ENCODE assay signal across 8 cellular contexts in genomic region chr4:70687821-70688794, GRCh38. TPM values are rescaled to one million over a fixed set of nuclear protein-coding genes. Genes with fewer than 3 reads are reported as not detected.
DNase-seq lines count a peak whose midpoint lies in the region; ATAC-seq, FAIRE-seq and TF ChIP-seq lines count a peak whose summit lies in the region.

Gene UTP3, plus strand, starts transcription at chr4:70688532. Its CDS starts 146 bp downstream, at chr4:70688678.

- ATAC-seq in GM19351 (IDR thresholded peaks at IDR 0.05; ENCODE audit: unreplicated experiment), result peak; percentile 86
- peak; percentile 88 for ATAC-seq in HG03558 (IDR thresholded peaks at IDR 0.05; ENCODE audit: extremely low read depth, unreplicated experiment)
- ATAC-seq in HepG2, result peak; percentile 95

- H3K4me3 ChIP-seq in HepG2 (replicated peaks in 1 of 3; ENCODE audit: insufficient read depth in 1 of 3, low read depth in 2 of 3, low read length in 3 of 3), result peak within 1 kb of the TSS; percentile 83 to 94 (median 86)

- peak; percentile 83 to 90 for TF ChIP-seq POLR2A in HepG2 (IDR thresholded peaks at IDR 0.05; ENCODE audit: insufficient read depth in 1 of 2, low read depth in 2 of 2, low read length in 2 of 2)

- peaks cover 0 to 3% (median 2%) of the 10 kb centered on the region in 3 donors for H3K27me3 Mint-ChIP-seq in CD14-positive monocyte (ENCODE audit: low read depth in 3 of 3)

- H3K36me3 Mint-ChIP-seq in CD14-positive monocyte, result peaks cover 2 to 13% of the 10 kb centered on the region in 2 donors

- peak; percentile 99 for FAIRE-seq in HepG2 (lab: Jason Lieb, UNC)

- H3K27ac Mint-ChIP-seq in CD14-positive monocyte, result peak within 1 kb of the TSS; percentile 89 to 99 (median 98)

- H4K20me1 ChIP-seq in HepG2 (ENCODE audit: insufficient read depth, low read length), result no peaks in the 10 kb centered on the region

- TSS peak; percentile 99 for BruUV-seq in HepG2 (replicated peaks; lab: Mats Ljungman, UMichigan)

- TF ChIP-seq CTCF in CD14-positive monocyte (IDR thresholded peaks at IDR 0.05), result peak; percentile 96
- TF ChIP-seq CTCF in HepG2 (CRISPR knock-in tag; IDR thresholded peaks at IDR 0.05), result peak; percentile 98

- peak within 1 kb of the TSS; percentile 83 for H3K9ac ChIP-seq in HepG2 (ENCODE audit: insufficient read depth, low read depth, low read length)

- peak; percentile 60 for TF ChIP-seq RAD21 in HepG2 (CRISPR knock-in tag; IDR thresholded peaks at IDR 0.05)

- peak within 1 kb of the TSS; percentile 82 for H3K4me2 ChIP-seq in HepG2 (ENCODE audit: low read depth, low read length)

- POLR2A ChIA-PET in HepG2 (lab: Yijun Ruan, JAX), result interaction anchor here (0.8 to 6.8 kb wide), 2 partner anchors 11 to 16 kb away, joined by 3 to 75 read pairs; no protein-coding TSS in a partner anchor

- intact Hi-C loops in CD14-positive monocyte (cut with micrococcal nuclease), result loop anchor here (2.0 to 10.0 kb wide), 3 partner anchors 17 to 157 kb away; partner anchors contain the start of gene GRSF1 (in 1 of the 2)
- intact Hi-C loops in HepG2 (cut with micrococcal nuclease; ENCODE audit: unreplicated experiment), result loop anchor here (1.0 to 10.0 kb wide), 5 partner anchors 16 to 217 kb away; partner anchors contain the start of gene MOB1B

- H3K36me3 ChIP-seq in HepG2 (replicated peaks in 1 of 2; ENCODE audit: control insufficient read depth in 1 of 2, insufficient read depth in 2 of 2, low read length in 2 of 2), result no peaks in the 10 kb centered on the region

- in situ Hi-C loops in HepG2 (cut with HindIII; ENCODE audit: extremely low pct_ligation_motif_present, low pct_unique_long_range_greater_than_20kb), result no loop called here

- H3K9me3 ChIP-seq in HepG2 (ENCODE audit: low read length), result no peaks in the 10 kb centered on the region

- H3K9me3 Mint-ChIP-seq in CD14-positive monocyte, result no peaks in the 10 kb centered on the region

- DNase-seq in CD14-positive monocyte (ENCODE audit: low spot score) (peak; percentile 94), NCI-H748 treated with DMSO at 0.1 percent for 48 hours (lab: John Stamatoyannopoulos, UW) (peak; percentile 78), dermis blood vessel endothelial cell (peak; percentile 98), HepG2 (ENCODE audit: low spot score) (peak; percentile 98)
- DNase-seq in activated CD4-positive, alpha-beta T cell treated with anti-CD3 and anti-CD28 coated beads, Interleukin-2, amount 50 U/mL, for 4 hours, result peak; percentile 93
- DNase-seq in stimulated activated CD4-positive, alpha-beta T cell treated with anti-CD3 and anti-CD28 coated beads, Interleukin-4, amount 100 ng/mL, for 24 hours, result peak; percentile 96

- H3K27ac ChIP-seq in HepG2 (ENCODE audit: extremely low read length, insufficient read depth, low read length), result peak within 1 kb of the TSS; percentile 86

- H3K27me3 ChIP-seq in HepG2 (ENCODE audit: control insufficient read depth in 1 of 2, insufficient read depth in 2 of 2, low read length in 2 of 2), result no peaks in the 10 kb centered on the region; a peak in 1 of 5 replicates

- WGBS in HepG2 (ENCODE audit: low lambda C conversion rate), result 2% methylated on average over 36 of the region's 70 CpGs

- peaks cover 25% of the 10 kb centered on the region for H3K4me1 ChIP-seq in HepG2 (ENCODE audit: insufficient read depth, low read length)

- TF ChIP-seq EP300 in HepG2 (IDR thresholded peaks at IDR 0.05; ENCODE audit: low read depth in 2 of 2, low read length in 2 of 2) (no peak; a peak in 1 of 4 replicates), HepG2 (CRISPR knock-in tag; IDR thresholded peaks at IDR 0.05; ENCODE audit: borderline replicate concordance) (no peak; the same call in 1 of the 2 replicates)

- peaks cover 29% of the 10 kb centered on the region for H3K79me2 ChIP-seq in HepG2 (ENCODE audit: insufficient read depth, low read length)

- peak within 1 kb of the TSS; percentile 61 for H2AFZ ChIP-seq in HepG2 (ENCODE audit: low read length)

- CTCF ChIA-PET in HepG2 (lab: Yijun Ruan, JAX; ENCODE audit: low intra/inter-chr PET ratio, low total read pairs), result interaction anchor here (1.1 to 1.6 kb wide), 2 partner anchors 16 to 36 kb away, joined by 3 to 8 read pairs; no protein-coding TSS in a partner anchor

- peak within 1 kb of the TSS; percentile 95 to 98 for H3K4me3 Mint-ChIP-seq in CD14-positive monocyte

- H3K4me1 Mint-ChIP-seq in CD14-positive monocyte, result peaks cover 38% of the 10 kb centered on the region

TF ChIP-seq in HepG2, 621 proteins besides CTCF, POLR2A, EP300 and RAD21 (continues in another document):
- TF ChIP-seq ZNF30 (CRISPR knock-in tag; IDR thresholded peaks at IDR 0.05), result no peak
- peak; percentile 62; the same call in 1 of the 2 replicates for TF ChIP-seq SP2 (CRISPR knock-in tag; IDR thresholded peaks at IDR 0.05)
- peak; percentile 91 for TF ChIP-seq CREM (IDR thresholded peaks at IDR 0.05)
- no peak for TF ChIP-seq CREM (CRISPR knock-in tag; IDR thresholded peaks at IDR 0.05)
- TF ChIP-seq NR3C1 (CRISPR knock-in tag; IDR thresholded peaks at IDR 0.05), result no peak
- peak; percentile 87; the same call in 1 of the 2 replicates for TF ChIP-seq ZMAT3 (CRISPR knock-in tag; conservative IDR thresholded peaks at IDR 0.05)
- no peak for TF ChIP-seq ZNF251 (CRISPR knock-in tag; IDR thresholded peaks at IDR 0.05)
- peak; percentile 98 for TF ChIP-seq KDM2A (CRISPR knock-in tag; IDR thresholded peaks at IDR 0.05; ENCODE audit: borderline replicate concordance, low read depth)
- TF ChIP-seq RARG (CRISPR knock-in tag; IDR thresholded peaks at IDR 0.05; ENCODE audit: low read depth), result 0 out of 2 replicates have a peak, but pooled peaks have one; percentile 34
- TF ChIP-seq ZNF138 (CRISPR knock-in tag; IDR thresholded peaks at IDR 0.05; ENCODE audit: low read depth), result no peak
- TF ChIP-seq ADNP (CRISPR knock-in tag; IDR thresholded peaks at IDR 0.05), result no peak
- peak; percentile 38 for TF ChIP-seq ZNF317 (CRISPR knock-in tag; IDR thresholded peaks at IDR 0.05)
- TF ChIP-seq NR1H2 (CRISPR knock-in tag; IDR thresholded peaks at IDR 0.05; ENCODE audit: borderline replicate concordance, low read depth), result no peak
- peak; percentile 58; the same call in 1 of the 2 replicates for TF ChIP-seq NCOR1 (IDR thresholded peaks at IDR 0.05; ENCODE audit: borderline replicate concordance, low read length)
- TF ChIP-seq TFDP2 (CRISPR knock-in tag; IDR thresholded peaks at IDR 0.05), result peak; percentile 75
- TF ChIP-seq CEBPB (IDR thresholded peaks at IDR 0.05; ENCODE audit: borderline replicate concordance, low read depth, low read length), result no peak
- TF ChIP-seq, protein P1, sequence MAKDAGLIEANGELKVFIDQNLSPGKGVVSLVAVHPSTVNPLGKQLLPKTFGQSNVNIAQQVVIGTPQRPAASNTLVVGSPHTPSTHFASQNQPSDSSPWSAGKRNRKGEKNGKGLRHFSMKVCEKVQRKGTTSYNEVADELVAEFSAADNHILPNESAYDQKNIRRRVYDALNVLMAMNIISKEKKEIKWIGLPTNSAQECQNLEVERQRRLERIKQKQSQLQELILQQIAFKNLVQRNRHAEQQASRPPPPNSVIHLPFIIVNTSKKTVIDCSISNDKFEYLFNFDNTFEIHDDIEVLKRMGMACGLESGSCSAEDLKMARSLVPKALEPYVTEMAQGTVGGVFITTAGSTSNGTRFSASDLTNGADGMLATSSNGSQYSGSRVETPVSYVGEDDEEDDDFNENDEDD (CRISPR knock-in tag; IDR thresholded peaks at IDR 0.05; ENCODE audit: borderline replicate concordance), result peak; percentile 76; the same call in 1 of the 2 replicates

RNA-seq across cellular contexts. Expression of gene UTP3, which starts in this region (rescaled TPM):
- 10 to 100 TPM in 1 of 2 donors, 1 to 10 TPM in 1; 5.0 to 10.8 TPM for polyA plus RNA-seq in CD14-positive monocyte
- total RNA-seq in dermis blood vessel endothelial cell, result 20.8 and 27.1 TPM in 2 replicates
- total RNA-seq in HepG2 (2016; rRNA removed; fragmentation: Illumina TruSeq; extraction: Trizol), result 19.5 and 27.5 TPM in 2 replicates
- total RNA-seq in HepG2 (2016; cell fraction: cytosol; rRNA removed; fragmentation: Illumina TruSeq; extraction: Trizol; ENCODE audit: low read depth), result 2.4 and 3.1 TPM in 2 replicates
- total RNA-seq in HepG2 (2016; cell fraction: insoluble cytoplasmic fraction; rRNA removed; fragmentation: Illumina TruSeq; extraction: Trizol), result 21.0 and 26.4 TPM in 2 replicates
- total RNA-seq in HepG2 (2016; cell fraction: membrane; rRNA removed; fragmentation: Illumina TruSeq; extraction: Trizol), result 5.4 and 6.2 TPM in 2 replicates
- 14.5 and 15.6 TPM in 2 replicates for total RNA-seq in HepG2 (2016; cell fraction: nucleus; rRNA removed; fragmentation: Illumina TruSeq; extraction: Trizol)
- 6.4 and 6.9 TPM in 2 replicates for polyA plus RNA-seq in HepG2 (2011; rRNA removed)
- 6.7 and 8.2 TPM in 2 replicates for polyA plus RNA-seq in HepG2 (2011; cell fraction: cytosol; rRNA removed)
- polyA plus RNA-seq in HepG2 (2011; cell fraction: nucleus; rRNA removed), result 4.0 and 5.3 TPM in 2 replicates
- 15.6 and 19.2 TPM in 2 replicates for polyA plus RNA-seq in HepG2 (2012)
- 2.3 and 2.4 TPM in 2 replicates for polyA plus RNA-seq in HepG2 (2016; cell fraction: cytosol; fragmentation: Illumina TruSeq; extraction: Trizol; ENCODE audit: low read depth)
- polyA plus RNA-seq in HepG2 (2016; cell fraction: insoluble cytoplasmic fraction; fragmentation: Illumina TruSeq; extraction: Trizol; ENCODE audit: low read depth), result 38.1 and 40.4 TPM in 2 replicates
- 4.2 and 4.7 TPM in 2 replicates for polyA plus RNA-seq in HepG2 (2016; cell fraction: membrane; fragmentation: Illumina TruSeq; extraction: Trizol; ENCODE audit: low read depth)
- polyA plus RNA-seq in HepG2 (2016; cell fraction: nucleus; fragmentation: Illumina TruSeq; extraction: Trizol; ENCODE audit: insufficient read depth, low read depth), result 17.1 and 19.6 TPM in 2 replicates
- 1.8 and 3.3 TPM in 2 replicates for polyA minus RNA-seq in HepG2 (2011; rRNA and poly(A)+ RNA removed; ENCODE audit: low replicate concordance)
- polyA minus RNA-seq in HepG2 (2011; cell fraction: cytosol; rRNA and poly(A)+ RNA removed), result 3.5 and 3.7 TPM in 2 replicates
- polyA minus RNA-seq in HepG2 (2011; cell fraction: nucleus; rRNA and poly(A)+ RNA removed), result 7.6 and 9.1 TPM in 2 replicates

Comparison
In these comparisons a context has a peak if more than half of its experiments do, and no peak if none do; other contexts are left out.
1. Peak in every context shown above with its lines: DNase-seq, ATAC-seq, H3K4me3 ChIP-seq and H3K27ac ChIP-seq.